ENCODE assay signal across 8 cellular contexts in the genomic region with DNA sequence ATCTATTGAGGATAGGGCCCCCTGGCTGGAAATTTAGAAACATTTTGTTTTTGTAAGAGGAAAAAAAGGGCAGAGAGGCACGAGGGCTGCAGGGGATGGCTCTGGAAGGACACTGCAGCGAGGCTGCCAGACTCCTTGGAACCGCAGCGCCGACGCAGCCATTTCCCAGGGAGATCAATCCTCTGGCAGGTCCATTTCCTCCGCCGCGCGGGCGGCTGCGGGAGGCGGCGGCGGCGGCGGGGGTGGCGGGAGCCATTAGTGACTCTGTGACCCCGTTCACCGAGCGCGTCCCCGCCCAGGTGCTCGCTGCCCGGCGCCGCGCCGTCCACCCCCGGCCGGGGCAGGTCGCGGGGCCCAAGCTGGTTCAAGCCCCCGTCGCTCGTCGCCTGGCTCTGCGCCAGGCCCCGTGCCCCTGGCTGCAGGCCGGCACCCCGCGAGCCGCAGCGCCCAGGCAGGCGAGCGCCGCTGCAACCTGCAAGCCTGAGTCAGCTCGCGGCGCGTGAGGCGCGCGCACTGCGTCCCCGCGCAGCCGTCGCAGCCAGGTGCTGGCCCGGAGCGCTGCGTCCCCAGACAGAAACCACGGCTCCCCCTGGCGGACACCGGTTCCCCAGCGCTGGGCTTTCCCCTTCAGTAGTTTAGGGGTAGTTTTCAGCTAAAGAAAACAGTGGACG.
DNase-seq lines count a peak whose midpoint lies in the region; ATAC-seq and TF ChIP-seq lines count a peak whose summit lies in the region.

No MANE protein-coding gene starts in this region.

- ATAC-seq in GM21526 (IDR thresholded peaks at IDR 0.05; ENCODE audit: low FRiP score, unreplicated experiment), result peak; percentile 89
- peak; percentile 94 to 96 for ATAC-seq in natural killer cell treated with Interleukin-12 subunit alpha and Interleukin-12 subunit beta and Interleukin-15 and Interleukin-18, amount 100 ng/mL, for 72 hours
- ATAC-seq in stimulated activated naive CD8-positive, alpha-beta T cell treated with anti-CD3 and anti-CD28 coated beads, Interleukin-15, Interleukin-2, amounts not matched to agents 100 U/mL and 50 U/mL, for 24 hours, result peak; percentile 96

- H3K36me3 Mint-ChIP-seq in activated T-helper 1 cell treated with anti-CD3 and anti-CD28 coated beads, Interleukin-12 subunit alpha, Interleukin-12 subunit beta, Interleukin-2, Interleukin-4 antibody, amounts not matched to agents 30 ng/mL and 10 ng/mL and 1 ng/mL, durations not matched to agents 14 hours and 24 hours and 36 hours (ENCODE audit: low read depth), result no peaks in the 10 kb centered on the region
- H3K36me3 Mint-ChIP-seq in natural killer cell treated with Interleukin-12 subunit alpha and Interleukin-12 subunit beta and Interleukin-15 and Interleukin-18, amount 100 ng/mL, for 72 hours, result no peaks in the 10 kb centered on the region

- peak overlapping the region; percentile 81 for H3K4me3 Mint-ChIP-seq in activated T-helper 1 cell treated with anti-CD3 and anti-CD28 coated beads, Interleukin-12 subunit alpha, Interleukin-12 subunit beta, Interleukin-2, Interleukin-4 antibody, amounts not matched to agents 30 ng/mL and 10 ng/mL and 1 ng/mL, durations not matched to agents 14 hours and 24 hours and 36 hours
- peak overlapping the region; percentile 83 for H3K4me3 Mint-ChIP-seq in natural killer cell treated with Interleukin-12 subunit alpha and Interleukin-12 subunit beta and Interleukin-15 and Interleukin-18, amount 100 ng/mL, for 72 hours

- intact Hi-C loops in activated T-helper 1 cell treated with anti-CD3 and anti-CD28 coated beads, Interleukin-12 subunit alpha, Interleukin-12 subunit beta, Interleukin-2, Interleukin-4 antibody, amounts not matched to agents 30 ng/mL and 10 ng/mL and 1 ng/mL, durations not matched to agents 14 hours and 24 hours and 36 hours (cut with micrococcal nuclease), result loop anchor here (1.0 to 10.0 kb wide), 7 partner anchors 28 to 1050 kb away; a partner anchor contains a TSS

- peaks cover 18% of the 10 kb centered on the region for H3K27me3 Mint-ChIP-seq in activated T-helper 1 cell treated with anti-CD3 and anti-CD28 coated beads, Interleukin-12 subunit alpha, Interleukin-12 subunit beta, Interleukin-2, Interleukin-4 antibody, amounts not matched to agents 30 ng/mL and 10 ng/mL and 1 ng/mL, durations not matched to agents 14 hours and 24 hours and 36 hours (ENCODE audit: insufficient read depth)
- H3K27me3 Mint-ChIP-seq in natural killer cell treated with Interleukin-12 subunit alpha and Interleukin-12 subunit beta and Interleukin-15 and Interleukin-18, amount 100 ng/mL, for 72 hours, result peaks cover 0 to 3% of the 10 kb centered on the region in 2 donors

- H3K9me3 Mint-ChIP-seq in activated T-helper 1 cell treated with anti-CD3 and anti-CD28 coated beads, Interleukin-12 subunit alpha, Interleukin-12 subunit beta, Interleukin-2, Interleukin-4 antibody, amounts not matched to agents 30 ng/mL and 10 ng/mL and 1 ng/mL, durations not matched to agents 14 hours and 24 hours and 36 hours, result no peaks in the 10 kb centered on the region
- no peaks in the 10 kb centered on the region for H3K9me3 Mint-ChIP-seq in natural killer cell treated with Interleukin-12 subunit alpha and Interleukin-12 subunit beta and Interleukin-15 and Interleukin-18, amount 100 ng/mL, for 72 hours

- H3K27ac Mint-ChIP-seq in activated T-helper 1 cell treated with anti-CD3 and anti-CD28 coated beads, Interleukin-12 subunit alpha, Interleukin-12 subunit beta, Interleukin-2, Interleukin-4 antibody, amounts not matched to agents 30 ng/mL and 10 ng/mL and 1 ng/mL, durations not matched to agents 14 hours and 24 hours and 36 hours, result no peak overlapping the region
- no peak overlapping the region for H3K27ac Mint-ChIP-seq in natural killer cell treated with Interleukin-12 subunit alpha and Interleukin-12 subunit beta and Interleukin-15 and Interleukin-18, amount 100 ng/mL, for 72 hours

- DNase-seq in DMS153 treated with DMSO at 0.1 percent for 48 hours (lab: John Stamatoyannopoulos, UW; ENCODE audit: unreplicated experiment) (peak; percentile 81), HuH-7.5 (ENCODE audit: low spot score) (peak; percentile 73), fibroblast of peridontal ligament (ENCODE audit: extremely low read depth) (peak; percentile 69)
- peak; percentile 86 for DNase-seq in activated T-helper 1 cell treated with anti-CD3 and anti-CD28 coated beads, Interleukin-12 subunit alpha, Interleukin-12 subunit beta, Interleukin-2, Interleukin-4 antibody, amounts not matched to agents 30 ng/mL and 10 ng/mL and 1 ng/mL, durations not matched to agents 14 hours and 24 hours and 36 hours (ENCODE audit: low spot score)
- DNase-seq in natural killer cell treated with Interleukin-12 subunit alpha and Interleukin-12 subunit beta and Interleukin-15 and Interleukin-18, amount 100 ng/mL, for 72 hours (ENCODE audit: low spot score), result peak; percentile 90
- peak; percentile 97 for DNase-seq in stimulated activated naive CD8-positive, alpha-beta T cell treated with anti-CD3 and anti-CD28 coated beads, Interleukin-15, Interleukin-2, amounts not matched to agents 100 U/mL and 50 U/mL, for 24 hours

- peaks cover 44% of the 10 kb centered on the region for H3K4me1 Mint-ChIP-seq in activated T-helper 1 cell treated with anti-CD3 and anti-CD28 coated beads, Interleukin-12 subunit alpha, Interleukin-12 subunit beta, Interleukin-2, Interleukin-4 antibody, amounts not matched to agents 30 ng/mL and 10 ng/mL and 1 ng/mL, durations not matched to agents 14 hours and 24 hours and 36 hours (ENCODE audit: low read depth)
- H3K4me1 Mint-ChIP-seq in natural killer cell treated with Interleukin-12 subunit alpha and Interleukin-12 subunit beta and Interleukin-15 and Interleukin-18, amount 100 ng/mL, for 72 hours (ENCODE audit: low read depth in 2 of 2), result peaks cover 12 to 22% of the 10 kb centered on the region in 2 donors

TF ChIP-seq in PFSK-1, 5 proteins besides CTCF, POLR2A, EP300 and RAD21:
- peak; percentile 44; the same call in 1 of the 2 replicates for TF ChIP-seq POLR2AphosphoS5 (IDR thresholded peaks at IDR 0.05; ENCODE audit: low read depth, low read length)
- peak; percentile 89 for TF ChIP-seq FOXP2 (optimal IDR thresholded peaks at IDR 0.05; ENCODE audit: borderline replicate concordance, extremely low read depth, extremely low read length, insufficient read depth)
- TF ChIP-seq SIN3A (IDR thresholded peaks at IDR 0.05; ENCODE audit: borderline replicate concordance, insufficient read depth, low read length), result no peak

Comparison
In these comparisons a context has a peak if more than half of its experiments do, and no peak if none do; other contexts are left out.
1. Peak in every context shown above with its lines: DNase-seq and ATAC-seq.